3 cellular contexts compared by ENCODE assay signal in the genomic region with DNA sequence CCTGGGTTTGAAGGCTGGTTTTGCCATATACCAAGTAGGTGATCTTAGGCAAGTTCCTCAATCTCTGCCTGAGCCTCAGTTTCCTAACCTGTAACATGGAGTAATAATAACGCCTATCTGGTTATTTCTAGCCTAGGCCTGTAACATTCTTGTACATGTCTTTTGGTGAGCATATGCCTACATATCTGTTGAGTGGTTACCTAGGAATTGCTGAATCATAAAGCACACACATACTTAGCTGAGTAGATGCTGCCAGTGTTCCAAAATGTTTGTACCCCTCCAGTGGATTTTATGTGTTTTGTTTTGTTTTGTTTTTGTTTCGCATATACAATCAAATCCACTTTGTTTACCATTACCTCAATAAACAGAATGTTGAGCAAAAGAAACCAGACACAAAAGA.
TF ChIP-seq lines count a peak whose summit lies in the region.

No MANE protein-coding gene starts in this region.

TF ChIP-seq in A549, 52 proteins besides CTCF, POLR2A, EP300 and RAD21:
- TF ChIP-seq GATA3 (IDR thresholded peaks at IDR 0.05; ENCODE audit: borderline replicate concordance) (no peak), SMC3 (IDR thresholded peaks at IDR 0.05) (no peak), BHLHE40 (IDR thresholded peaks at IDR 0.05; ENCODE audit: low read depth, low read length) (no peak), MAFK (IDR thresholded peaks at IDR 0.05; ENCODE audit: partially characterized antibody) (peak; percentile 14), HES2 (IDR thresholded peaks at IDR 0.05) (no peak), JUNB (IDR thresholded peaks at IDR 0.05) (no peak), FOXS1 (CRISPR knock-in tag; IDR thresholded peaks at IDR 0.05) (no peak)

TF ChIP-seq in IMR-90, 13 proteins besides CTCF, POLR2A, EP300 and RAD21:
- TF ChIP-seq RCOR1 (IDR thresholded peaks at IDR 0.05; ENCODE audit: insufficient replicate concordance, low read length) (no peak), MAZ (IDR thresholded peaks at IDR 0.05; ENCODE audit: borderline replicate concordance, low read depth, low read length) (no peak), CEBPB (IDR thresholded peaks at IDR 0.05; ENCODE audit: low read depth, low read length) (no peak), MAFK (IDR thresholded peaks at IDR 0.05; ENCODE audit: low read depth, low read length) (no peak), NFE2L2 (IDR thresholded peaks at IDR 0.05; ENCODE audit: low read depth, low read length) (no peak), SMC3 (IDR thresholded peaks at IDR 0.05; ENCODE audit: low read depth, low read length) (no peak), CHD1 (IDR thresholded peaks at IDR 0.05; ENCODE audit: low read depth, low read length) (no peak)
- TF ChIP-seq, protein P1, sequence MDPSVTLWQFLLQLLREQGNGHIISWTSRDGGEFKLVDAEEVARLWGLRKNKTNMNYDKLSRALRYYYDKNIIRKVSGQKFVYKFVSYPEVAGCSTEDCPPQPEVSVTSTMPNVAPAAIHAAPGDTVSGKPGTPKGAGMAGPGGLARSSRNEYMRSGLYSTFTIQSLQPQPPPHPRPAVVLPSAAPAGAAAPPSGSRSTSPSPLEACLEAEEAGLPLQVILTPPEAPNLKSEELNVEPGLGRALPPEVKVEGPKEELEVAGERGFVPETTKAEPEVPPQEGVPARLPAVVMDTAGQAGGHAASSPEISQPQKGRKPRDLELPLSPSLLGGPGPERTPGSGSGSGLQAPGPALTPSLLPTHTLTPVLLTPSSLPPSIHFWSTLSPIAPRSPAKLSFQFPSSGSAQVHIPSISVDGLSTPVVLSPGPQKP (IDR thresholded peaks at IDR 0.05; ENCODE audit: borderline replicate concordance, low read depth, low read length) = no peak

TF ChIP-seq in SK-N-SH, 30 proteins besides CTCF, POLR2A, EP300 and RAD21:
- TF ChIP-seq ELF1 (IDR thresholded peaks at IDR 0.05) (no peak), PBX3 (IDR thresholded peaks at IDR 0.05) (no peak), TEAD4 (IDR thresholded peaks at IDR 0.05; ENCODE audit: borderline replicate concordance, insufficient read depth) (no peak), REST (IDR thresholded peaks at IDR 0.05; ENCODE audit: low read depth, low read length) (no peak), CHD2 (IDR thresholded peaks at IDR 0.05; ENCODE audit: low read length, partially characterized antibody) (no peak), MEF2A (IDR thresholded peaks at IDR 0.05; ENCODE audit: borderline replicate concordance, low read depth) (no peak), RFX5 (IDR thresholded peaks at IDR 0.05; ENCODE audit: low read length) (no peak), TCF12 (IDR thresholded peaks at IDR 0.05) (no peak), YY1 (IDR thresholded peaks at IDR 0.05; ENCODE audit: low read depth) (no peak)
